Comparison of ENCODE assay signal across 31 cellular contexts in genomic region chr1:6070450-6070974, GRCh38.
"Had no signal": no experiment of that assay in that cellular context is flagged by ENCODE, and none has a peak within 500 bp of the region (broad histone marks: within the 10 kb centered on the region; RNA-seq: fewer than 3 reads in every experiment).

No MANE protein-coding gene starts in this region.

- ATAC-seq: activated naive CD8-positive, alpha-beta T cell treated with anti-CD3 and anti-CD28 coated beads, Interleukin-2, amount 50 U/mL, for 24 hours; activated T-cell treated with anti-CD3 and anti-CD28 coated beads, Interleukin-2, amount 50 U/mL, for 72 hours had no signal

- H3K27me3 Mint-ChIP-seq: activated B cell treated with CpG ODN at 0.5 μM for 24 hours; activated CD4-positive, alpha-beta memory T cell treated with anti-CD3 and anti-CD28 coated beads for 36 hours; activated naive CD8-positive, alpha-beta T cell; activated naive CD8-positive, alpha-beta T cell treated with anti-CD3 and anti-CD28 coated beads, Interleukin-2, amount 50 U/mL, for 24 hours; brain had no signal

- DNase-seq: activated B cell treated with CpG ODN at 0.5 μM for 24 hours; activated CD4-positive, alpha-beta memory T cell treated with anti-CD3 and anti-CD28 coated beads for 36 hours; activated CD4-positive, alpha-beta T cell treated with anti-CD3 and anti-CD28 coated beads for 4 hours; activated CD4-positive, alpha-beta T cell treated with anti-CD3 and anti-CD28 coated beads, Interleukin-2, amount 50 U/mL, for 1 hour; activated CD4-positive, CD25-positive, alpha-beta regulatory T cell treated with anti-CD3 and anti-CD28 coated beads, Interleukin-2, amount 50 U/mL, for 72 hours; activated CD8-positive, alpha-beta memory T cell treated with anti-CD3 and anti-CD28 coated beads, Interleukin-2, amount 50 U/mL, for 4 hours; activated gamma-delta T cell; activated naive CD4-positive, alpha-beta T cell treated with Interleukin-2 at 50 U/mL for 16 hours; activated naive CD8-positive, alpha-beta T cell treated with anti-CD3 and anti-CD28 coated beads, Interleukin-2, amount 50 U/mL, for 24 hours; activated T-cell treated with anti-CD3 and anti-CD28 coated beads for 4 hours; activated T-cell treated with anti-CD3 and anti-CD28 coated beads, Interleukin-2, amount 50 U/mL, for 72 hours; anterior cingulate cortex; cerebellar nuclear complex; Karpas-422; NCI-H1105; NCI-H1417 treated with DMSO at 0.1 percent for 48 hours; NCI-H187 treated with DMSO at 0.1 percent for 48 hours; NCI-H2081; NCI-H226; NCI-H524 treated with DMSO at 0.1 percent for 48 hours; Right ventricle myocardium superior; SW 1271; T-helper 1 cell; T-helper 2 cell; T-helper 9 cell had no signal

- FAIRE-seq: bronchial epithelial cell, RCC 7860 had no signal

- H3K4me1 Mint-ChIP-seq: activated B cell treated with CpG ODN at 0.5 μM for 24 hours; activated naive CD8-positive, alpha-beta T cell treated with anti-CD3 and anti-CD28 coated beads, Interleukin-2, amount 50 U/mL, for 24 hours had no signal

- H3K27ac Mint-ChIP-seq: activated B cell treated with CpG ODN at 0.5 μM for 24 hours; activated CD4-positive, alpha-beta memory T cell treated with anti-CD3 and anti-CD28 coated beads for 36 hours; activated naive CD8-positive, alpha-beta T cell; activated naive CD8-positive, alpha-beta T cell treated with anti-CD3 and anti-CD28 coated beads, Interleukin-2, amount 50 U/mL, for 24 hours; activated T-cell treated with anti-CD3 and anti-CD28 coated beads, Interleukin-2, amount 50 U/mL, for 72 hours; activated T-helper 2 cell treated with anti-CD3 and anti-CD28 coated beads, Interferon-gamma antibody, Interleukin-2, Interleukin-4, amounts not matched to agents 10 μg/mL and 5 μg/mL and 100 μg/mL, durations not matched to agents 14 hours and 24 hours and 36 hours had no signal

- H3K9me3 Mint-ChIP-seq: activated B cell treated with CpG ODN at 0.5 μM for 24 hours; activated CD4-positive, alpha-beta memory T cell treated with anti-CD3 and anti-CD28 coated beads for 36 hours; activated naive CD8-positive, alpha-beta T cell treated with anti-CD3 and anti-CD28 coated beads, Interleukin-2, amount 50 U/mL, for 24 hours; activated T-cell treated with anti-CD3 and anti-CD28 coated beads, Interleukin-2, amount 50 U/mL, for 72 hours; activated T-helper 2 cell treated with anti-CD3 and anti-CD28 coated beads, Interferon-gamma antibody, Interleukin-2, Interleukin-4, amounts not matched to agents 10 μg/mL and 5 μg/mL and 100 μg/mL, durations not matched to agents 14 hours and 24 hours and 36 hours had no signal

- H3K36me3 Mint-ChIP-seq: activated naive CD8-positive, alpha-beta T cell; brain had no signal

- H3K4me3 Mint-ChIP-seq: activated B cell treated with CpG ODN at 0.5 μM for 24 hours; activated CD4-positive, alpha-beta memory T cell treated with anti-CD3 and anti-CD28 coated beads for 36 hours; activated naive CD8-positive, alpha-beta T cell; activated naive CD8-positive, alpha-beta T cell treated with anti-CD3 and anti-CD28 coated beads, Interleukin-2, amount 50 U/mL, for 24 hours; activated T-cell treated with anti-CD3 and anti-CD28 coated beads, Interleukin-2, amount 50 U/mL, for 72 hours; brain had no signal

- H3K27ac ChIP-seq: VCaP had no signal
